1 cellular context compared by ENCODE assay signal in genomic region chr4:184959786-184960185, GRCh38.
TF ChIP-seq lines count a peak whose summit lies in the region.

No MANE protein-coding gene starts in this region.

TF ChIP-seq in HepG2, 621 proteins besides CTCF, POLR2A, EP300 and RAD21 (continued from another document):
- TF ChIP-seq, protein P1, sequence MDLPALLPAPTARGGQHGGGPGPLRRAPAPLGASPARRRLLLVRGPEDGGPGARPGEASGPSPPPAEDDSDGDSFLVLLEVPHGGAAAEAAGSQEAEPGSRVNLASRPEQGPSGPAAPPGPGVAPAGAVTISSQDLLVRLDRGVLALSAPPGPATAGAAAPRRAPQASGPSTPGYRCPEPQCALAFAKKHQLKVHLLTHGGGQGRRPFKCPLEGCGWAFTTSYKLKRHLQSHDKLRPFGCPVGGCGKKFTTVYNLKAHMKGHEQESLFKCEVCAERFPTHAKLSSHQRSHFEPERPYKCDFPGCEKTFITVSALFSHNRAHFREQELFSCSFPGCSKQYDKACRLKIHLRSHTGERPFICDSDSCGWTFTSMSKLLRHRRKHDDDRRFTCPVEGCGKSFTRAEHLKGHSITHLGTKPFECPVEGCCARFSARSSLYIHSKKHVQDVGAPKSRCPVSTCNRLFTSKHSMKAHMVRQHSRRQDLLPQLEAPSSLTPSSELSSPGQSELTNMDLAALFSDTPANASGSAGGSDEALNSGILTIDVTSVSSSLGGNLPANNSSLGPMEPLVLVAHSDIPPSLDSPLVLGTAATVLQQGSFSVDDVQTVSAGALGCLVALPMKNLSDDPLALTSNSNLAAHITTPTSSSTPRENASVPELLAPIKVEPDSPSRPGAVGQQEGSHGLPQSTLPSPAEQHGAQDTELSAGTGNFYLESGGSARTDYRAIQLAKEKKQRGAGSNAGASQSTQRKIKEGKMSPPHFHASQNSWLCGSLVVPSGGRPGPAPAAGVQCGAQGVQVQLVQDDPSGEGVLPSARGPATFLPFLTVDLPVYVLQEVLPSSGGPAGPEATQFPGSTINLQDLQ (CRISPR knock-in tag; IDR thresholded peaks at IDR 0.05) = no peak
- no peak for TF ChIP-seq ZNF562 (CRISPR knock-in tag; IDR thresholded peaks at IDR 0.05; ENCODE audit: borderline replicate concordance)
- TF ChIP-seq ZNF329 (CRISPR knock-in tag; IDR thresholded peaks at IDR 0.05; ENCODE audit: low read depth) = no peak
- TF ChIP-seq ARNTL (CRISPR knock-in tag; IDR thresholded peaks at IDR 0.05) = no peak
- no peak for TF ChIP-seq ZNF337 (CRISPR knock-in tag; IDR thresholded peaks at IDR 0.05; ENCODE audit: borderline replicate concordance, low read depth)
- TF ChIP-seq KLF15 (CRISPR knock-in tag; IDR thresholded peaks at IDR 0.05; ENCODE audit: borderline replicate concordance) = no peak
- TF ChIP-seq TAF1 (CRISPR knock-in tag; IDR thresholded peaks at IDR 0.05) = no peak
